7 cellular contexts compared by ENCODE assay signal in the genomic region with DNA sequence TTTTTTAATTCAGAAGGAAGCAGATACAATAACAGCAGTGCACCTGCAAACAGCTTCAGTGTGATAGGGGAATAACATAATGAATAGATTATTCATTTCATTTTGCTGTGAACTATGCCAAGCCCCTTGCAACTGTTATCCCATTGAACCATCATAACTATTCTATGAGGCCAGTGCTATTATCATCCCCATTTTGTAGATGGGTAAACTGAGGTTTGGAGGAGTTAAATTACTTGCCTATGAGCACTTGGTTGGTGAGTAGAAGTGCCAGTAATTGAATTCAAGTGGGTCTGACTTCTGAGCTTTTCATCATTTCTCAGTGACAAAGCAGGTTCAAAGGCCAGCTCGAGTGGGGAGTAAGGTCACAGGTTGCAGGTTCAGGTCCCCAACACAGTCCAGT.
"Had no signal": no experiment of that assay in that cellular context is flagged by ENCODE, and none has a peak within 500 bp of the region (broad histone marks: within the 10 kb centered on the region; RNA-seq: fewer than 3 reads in every experiment).

No MANE protein-coding gene starts in this region.

- H3K27ac ChIP-seq: GM23248 had no signal

- H3K4me3 ChIP-seq: GM23248 had no signal

- FAIRE-seq: H54, HTR-8/SVneo had no signal

- H3K9ac ChIP-seq: GM23248 had no signal

- DNase-seq: GOT3, H9, HCEC 1CT, KG1 had no signal

- H2AFZ ChIP-seq: GM23248 had no signal
